In the genomic region with DNA sequence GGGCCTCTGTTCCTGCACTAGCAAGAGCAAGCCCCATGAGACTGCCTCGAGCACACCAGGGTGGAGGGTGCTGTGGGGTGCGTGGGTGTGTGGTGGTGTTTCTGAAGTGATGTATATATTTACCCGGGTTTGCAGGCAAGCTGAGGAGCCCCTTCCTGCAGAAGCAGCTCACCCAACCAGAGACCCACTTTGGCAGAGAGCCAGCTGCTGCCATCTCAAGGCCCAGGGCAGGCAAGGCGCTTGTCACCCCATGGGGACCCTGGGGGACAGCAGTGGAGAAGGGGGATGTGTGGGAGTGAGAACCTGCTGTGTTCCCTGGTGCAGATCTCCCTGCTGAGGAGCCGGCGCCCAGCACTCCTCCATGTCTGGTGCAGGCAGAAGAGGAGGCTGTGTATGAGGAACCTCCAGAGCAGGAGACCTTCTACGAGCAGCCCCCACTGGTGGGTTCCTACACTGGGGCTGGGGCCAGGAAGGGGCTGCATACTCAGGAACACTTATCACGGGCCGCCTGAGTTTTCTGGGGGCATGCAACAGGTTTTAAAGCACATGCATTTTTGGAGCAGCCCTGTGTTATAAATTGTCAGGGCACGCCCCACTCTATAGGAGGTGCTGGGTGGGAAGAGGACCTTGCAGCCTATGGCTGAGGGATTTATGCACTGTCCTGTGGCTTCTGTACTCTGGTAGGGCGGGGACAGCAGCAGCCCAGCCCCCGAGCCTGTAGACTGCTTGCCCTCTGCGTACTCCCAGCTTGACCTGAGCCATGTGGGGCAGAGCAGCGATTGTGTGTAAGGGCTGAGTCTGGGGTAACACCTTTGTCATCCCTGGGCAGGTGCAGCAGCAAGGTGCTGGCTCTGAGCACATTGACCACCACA, we compare ENCODE assay signal across 12 cellular contexts. TPM values are rescaled to one million over a fixed set of nuclear protein-coding genes. Genes with fewer than 3 reads are reported as not detected.
A peak's percentile ranks its signal among the peaks of the same experiment; 100 is the strongest.
DNase-seq lines count a peak whose midpoint lies in the region; ATAC-seq and TF ChIP-seq lines count a peak whose summit lies in the region.
"Had no signal": no experiment of that assay in that cellular context is flagged by ENCODE, and none has a peak within 500 bp of the region (broad histone marks: within the 10 kb centered on the region; RNA-seq: fewer than 3 reads in every experiment).

No MANE protein-coding gene starts in this region.

- peaks cover 17% of the 10 kb centered on the region for H3K79me2 ChIP-seq in osteoblast (ENCODE audit: insufficient read depth, low read length)

- H3K4me3 ChIP-seq in osteoblast (ENCODE audit: insufficient read depth, low read length), result no peak overlapping the region
- H3K4me3 ChIP-seq in WERI-Rb-1 (ENCODE audit: low read depth, low read length), result no peak overlapping the region

- POLR2A ChIA-PET in activated CD8-positive, alpha-beta T cell treated with anti-CD3 and anti-CD28 coated beads, Interleukin-2, amount 10 ng/mL, durations not matched to agents 7 days and 5 days (lab: Charles Lee), result no interaction called here

- H4K20me1 ChIP-seq in osteoblast (ENCODE audit: insufficient read depth, low read length), result peaks cover 36% of the 10 kb centered on the region

- H3K36me3 ChIP-seq in osteoblast (ENCODE audit: insufficient read depth, low read length) (peaks cover 66% of the 10 kb centered on the region), WERI-Rb-1 (peaks cover 68% of the 10 kb centered on the region)

- no peaks in the 10 kb centered on the region for H3K27me3 ChIP-seq in osteoblast (ENCODE audit: insufficient read depth, low read length)
- no peaks in the 10 kb centered on the region for H3K27me3 ChIP-seq in WERI-Rb-1 (ENCODE audit: insufficient read depth, low read depth, severe bottlenecking)

- H3K36me3 Mint-ChIP-seq in activated CD8-positive, alpha-beta T cell treated with anti-CD3 and anti-CD28 coated beads, Interleukin-2, amount 10 ng/mL, durations not matched to agents 7 days and 5 days (ENCODE audit: low read depth), result peaks cover 62% of the 10 kb centered on the region

- no peak for DNase-seq in activated CD8-positive, alpha-beta T cell treated with anti-CD3 and anti-CD28 coated beads, Interleukin-2, amount 10 ng/mL, durations not matched to agents 7 days and 5 days
- DNase-seq in osteoblast (ENCODE audit: insufficient read length, low spot score, missing footprints), result peak; percentile 69
- no peak for DNase-seq in WERI-Rb-1
- no peak for DNase-seq in middle frontal gyrus (ENCODE audit: extremely low spot score, low spot score)
- no peak for DNase-seq in activated naive CD4-positive, alpha-beta T cell (lab: John Stamatoyannopoulos, UW)
- DNase-seq: hypothalamus had no signal

- CTCF ChIA-PET in activated CD8-positive, alpha-beta T cell treated with anti-CD3 and anti-CD28 coated beads, Interleukin-2, amount 10 ng/mL, durations not matched to agents 7 days and 5 days (lab: Charles Lee), result no interaction called here

- no peak overlapping the region for H3K4me2 ChIP-seq in osteoblast (ENCODE audit: insufficient read depth, low read length)

- ATAC-seq in GM18517 (IDR thresholded peaks at IDR 0.05; ENCODE audit: unreplicated experiment) (peak; percentile 60), HG02571 (IDR thresholded peaks at IDR 0.05; ENCODE audit: unreplicated experiment) (peak; percentile 50), HG03139 (IDR thresholded peaks at IDR 0.05; ENCODE audit: unreplicated experiment) (no peak)
- ATAC-seq in activated CD8-positive, alpha-beta T cell treated with anti-CD3 and anti-CD28 coated beads, Interleukin-2, amount 10 ng/mL, durations not matched to agents 7 days and 5 days, result peak; percentile 16

- no peak overlapping the region for H3K4me3 Mint-ChIP-seq in activated CD8-positive, alpha-beta T cell treated with anti-CD3 and anti-CD28 coated beads, Interleukin-2, amount 10 ng/mL, durations not matched to agents 7 days and 5 days

- no peaks in the 10 kb centered on the region for H3K9me3 Mint-ChIP-seq in activated CD8-positive, alpha-beta T cell treated with anti-CD3 and anti-CD28 coated beads, Interleukin-2, amount 10 ng/mL, durations not matched to agents 7 days and 5 days (ENCODE audit: insufficient read depth)

- no peak overlapping the region for H3K27ac Mint-ChIP-seq in activated CD8-positive, alpha-beta T cell treated with anti-CD3 and anti-CD28 coated beads, Interleukin-2, amount 10 ng/mL, durations not matched to agents 7 days and 5 days

- H3K27ac ChIP-seq in osteoblast (ENCODE audit: low read depth, low read length) (no peak overlapping the region), WERI-Rb-1 (no peak overlapping the region)

- no peak overlapping the region for H2AFZ ChIP-seq in osteoblast (ENCODE audit: low read length)

- TF ChIP-seq CTCF in osteoblast (IDR thresholded peaks at IDR 0.05; ENCODE audit: extremely low read depth, low read depth, low read length), result no peak
- TF ChIP-seq CTCF in WERI-Rb-1 (IDR thresholded peaks at IDR 0.05; ENCODE audit: low read depth, low read length), result no peak

- no peaks in the 10 kb centered on the region for H3K9me3 ChIP-seq in osteoblast (ENCODE audit: low read depth, low read length)
- no peaks in the 10 kb centered on the region for H3K9me3 ChIP-seq in WERI-Rb-1 (ENCODE audit: severe bottlenecking)

- H3K27me3 Mint-ChIP-seq in activated CD8-positive, alpha-beta T cell treated with anti-CD3 and anti-CD28 coated beads, Interleukin-2, amount 10 ng/mL, durations not matched to agents 7 days and 5 days (ENCODE audit: low read depth), result no peaks in the 10 kb centered on the region

- no peaks in the 10 kb centered on the region for H3K4me1 ChIP-seq in osteoblast (ENCODE audit: insufficient read depth, low read length)

- H3K4me1 Mint-ChIP-seq in activated CD8-positive, alpha-beta T cell treated with anti-CD3 and anti-CD28 coated beads, Interleukin-2, amount 10 ng/mL, durations not matched to agents 7 days and 5 days (ENCODE audit: low read depth), result peaks cover 14% of the 10 kb centered on the region

RNA-seq across cellular contexts. Expression of gene PGAM2, which starts 5.9 kb away (rescaled TPM):
- under 1 TPM; 0.34 to 0.68 TPM for total RNA-seq in activated CD8-positive, alpha-beta T cell treated with anti-CD3 and anti-CD28 coated beads, Interleukin-2, amount 10 ng/mL, durations not matched to agents 7 days and 5 days
- total RNA-seq in osteoblast, result 0.29 and 0.36 TPM in 2 replicates
- total RNA-seq: Daoy, dermis microvascular lymphatic vessel endothelial cell, SK-MEL-5 had no signal

RNA-seq across cellular contexts. Expression of gene DBNL, which starts 15.0 kb away (rescaled TPM):
- 100 to 1,000 TPM; 165 to 166 TPM for total RNA-seq in activated CD8-positive, alpha-beta T cell treated with anti-CD3 and anti-CD28 coated beads, Interleukin-2, amount 10 ng/mL, durations not matched to agents 7 days and 5 days
- total RNA-seq in osteoblast, result 97.5 and 105 TPM in 2 replicates

RNA-seq across cellular contexts. Expression of gene POLM, which starts 22.9 kb away (rescaled TPM):
- total RNA-seq in activated CD8-positive, alpha-beta T cell treated with anti-CD3 and anti-CD28 coated beads, Interleukin-2, amount 10 ng/mL, durations not matched to agents 7 days and 5 days, result 10 to 100 TPM; 37.3 to 37.9 TPM
- 35.9 and 40.9 TPM in 2 replicates for total RNA-seq in osteoblast

RNA-seq across cellular contexts. Expression of gene AEBP1, which starts 44.7 kb away (rescaled TPM):
- total RNA-seq in activated CD8-positive, alpha-beta T cell treated with anti-CD3 and anti-CD28 coated beads, Interleukin-2, amount 10 ng/mL, durations not matched to agents 7 days and 5 days, result 10 to 100 TPM; 13.0 to 15.7 TPM
- total RNA-seq in osteoblast, result 219 and 267 TPM in 2 replicates
- total RNA-seq: Daoy, SK-MEL-5 had no signal
